20 cellular contexts compared by ENCODE assay signal in genomic region chr4:173929921-173930320, GRCh38.
DNase-seq lines count a peak whose midpoint lies in the region; ATAC-seq and TF ChIP-seq lines count a peak whose summit lies in the region.
"Had no signal": no experiment of that assay in that cellular context is flagged by ENCODE, and none has a peak within 500 bp of the region (broad histone marks: within the 10 kb centered on the region; RNA-seq: fewer than 3 reads in every experiment).

No MANE protein-coding gene starts in this region.

- H3F3A ChIP-seq in SK-N-SH (replicated peaks; ENCODE audit: insufficient read depth) (peaks cover 4% of the 10 kb centered on the region), neural cell (ENCODE audit: insufficient read depth, low read length, poor library complexity, severe bottlenecking) (no peaks in the 10 kb centered on the region)

- H3K4me1 Mint-ChIP-seq in activated naive CD8-positive, alpha-beta T cell treated with anti-CD3 and anti-CD28 coated beads, Interleukin-2, amount 50 U/mL, for 24 hours = no peaks in the 10 kb centered on the region
- H3K4me1 Mint-ChIP-seq: B cell had no signal

- intact Hi-C loops in sigmoid colon (cut with DNase I) (loop anchor here (10.0 kb wide), 1 partner anchor 395 kb away; the partner anchor contains the start of gene HAND2), ovary (cut with DNase I) (no loop called here)

- H3K9ac ChIP-seq in SK-N-SH (no peak overlapping the region), neural cell (ENCODE audit: low read length) (no peak overlapping the region)
- H3K9ac ChIP-seq: BLaER1 treated with 17β-estradiol and CSF1 and Interleukin-3, amounts not matched to agents 10 nM and 100 nM had no signal

- no peak for TF ChIP-seq EP300 in SK-N-SH (IDR thresholded peaks at IDR 0.05; ENCODE audit: borderline replicate concordance in 1 of 2, low read depth in 1 of 2, low read length in 1 of 2)
- peak; percentile 83 for TF ChIP-seq EP300 in neural cell (conservative IDR thresholded peaks at IDR 0.05; ENCODE audit: poor library complexity, severe bottlenecking)
- no peak for TF ChIP-seq EP300 in sigmoid colon (IDR thresholded peaks at IDR 0.05)
- TF ChIP-seq EP300 in ovary (IDR thresholded peaks at IDR 0.05) = no peak

- H3K27ac Mint-ChIP-seq in activated naive CD8-positive, alpha-beta T cell treated with anti-CD3 and anti-CD28 coated beads, Interleukin-2, amount 50 U/mL, for 24 hours = no peak overlapping the region
- H3K27ac Mint-ChIP-seq: B cell; CD4-positive, alpha-beta T cell; CD8-positive, alpha-beta T cell had no signal

- peak overlapping the region; percentile 8 to 100; a peak in 3 of 4 replicates for H3K27ac ChIP-seq in SK-N-SH (ENCODE audit: low read depth in 2 of 2, low read length in 1 of 2)
- H3K27ac ChIP-seq in neural cell (ENCODE audit: low read length) = peak overlapping the region; percentile 51
- peak overlapping the region; percentile 43 to 65 (median 56) for H3K27ac ChIP-seq in sigmoid colon
- peak overlapping the region; percentile 24 to 25 for H3K27ac ChIP-seq in thoracic aorta
- H3K27ac ChIP-seq in ovary = no peak overlapping the region
- H3K27ac ChIP-seq: 22Rv1; A549; BLaER1 treated with 17β-estradiol and CSF1 and Interleukin-3, amounts not matched to agents 10 nM and 100 nM; C4-2B had no signal

- no peak overlapping the region for H3K4me3 Mint-ChIP-seq in activated naive CD8-positive, alpha-beta T cell treated with anti-CD3 and anti-CD28 coated beads, Interleukin-2, amount 50 U/mL, for 24 hours
- H3K4me3 Mint-ChIP-seq: B cell; CD4-positive, alpha-beta T cell; CD8-positive, alpha-beta T cell had no signal

- H4K20me1 ChIP-seq in SK-N-SH (ENCODE audit: insufficient read depth) (no peaks in the 10 kb centered on the region), neural cell (ENCODE audit: insufficient read depth) (no peaks in the 10 kb centered on the region)
- H4K20me1 ChIP-seq: BLaER1 treated with 17β-estradiol and CSF1 and Interleukin-3, amounts not matched to agents 10 nM and 100 nM had no signal

- POLR2A ChIA-PET in SK-N-SH (lab: Yijun Ruan, JAX) = interaction anchor here (0.6 to 5.4 kb wide), 30 partner anchors 9 to 443 kb away, joined by 3 to 101 read pairs (median 6); partner anchors contain the start of gene HAND2

- CTCF ChIA-PET in SK-N-SH (lab: Yijun Ruan, JAX) = interaction anchor here (0.6 to 5.8 kb wide), 18 partner anchors 8 to 406 kb away, joined by 3 to 66 read pairs (median 5); no protein-coding TSS in a partner anchor

- H3K9me3 ChIP-seq in SK-N-SH (no peaks in the 10 kb centered on the region), neural cell (ENCODE audit: low read length) (no peaks in the 10 kb centered on the region), sigmoid colon (no peaks in the 10 kb centered on the region), thoracic aorta (no peaks in the 10 kb centered on the region), ovary (no peaks in the 10 kb centered on the region)
- H3K9me3 ChIP-seq: A549; BLaER1 treated with 17β-estradiol and CSF1 and Interleukin-3, amounts not matched to agents 10 nM and 100 nM; Caco-2 had no signal

- TF ChIP-seq POLR2A in sigmoid colon (IDR thresholded peaks at IDR 0.05) (no peak), ovary (IDR thresholded peaks at IDR 0.05) (no peak)

- H3K79me2 ChIP-seq in SK-N-SH (ENCODE audit: insufficient read depth) = no peaks in the 10 kb centered on the region
- no peaks in the 10 kb centered on the region for H3K79me2 ChIP-seq in neural cell (replicated peaks; ENCODE audit: insufficient read depth, low read length)

- H3K36me3 ChIP-seq in SK-N-SH (replicated peaks in 1 of 2; ENCODE audit: control insufficient read depth in 1 of 2, insufficient read depth in 2 of 2, low read length in 1 of 2) = no peaks in the 10 kb centered on the region
- H3K36me3 ChIP-seq in neural cell (ENCODE audit: insufficient read depth, low read length) = no peaks in the 10 kb centered on the region
- H3K36me3 ChIP-seq in sigmoid colon = no peaks in the 10 kb centered on the region
- no peaks in the 10 kb centered on the region for H3K36me3 ChIP-seq in thoracic aorta
- H3K36me3 ChIP-seq in ovary = no peaks in the 10 kb centered on the region
- H3K36me3 ChIP-seq: BLaER1 treated with 17β-estradiol and CSF1 and Interleukin-3, amounts not matched to agents 10 nM and 100 nM had no signal

- H2AFZ ChIP-seq in SK-N-SH (ENCODE audit: low read depth) = peak overlapping the region; percentile 89
- no peak overlapping the region for H2AFZ ChIP-seq in neural cell (ENCODE audit: low read depth, low read length)

- H3K4me3 ChIP-seq in SK-N-SH (ENCODE audit: low read depth in 2 of 2, low read length in 1 of 2) (no peak overlapping the region), neural cell (ENCODE audit: low read length) (no peak overlapping the region), sigmoid colon (no peak overlapping the region), thoracic aorta (peak overlapping the region; percentile 7), ovary (no peak overlapping the region)
- H3K4me3 ChIP-seq: A549; BLaER1 treated with 17β-estradiol and CSF1 and Interleukin-3, amounts not matched to agents 10 nM and 100 nM had no signal

- no peaks in the 10 kb centered on the region for H3K27me3 Mint-ChIP-seq in activated naive CD8-positive, alpha-beta T cell treated with anti-CD3 and anti-CD28 coated beads, Interleukin-2, amount 50 U/mL, for 24 hours
- H3K27me3 Mint-ChIP-seq: B cell; CD4-positive, alpha-beta T cell had no signal

- 59% methylated on average over 3 of the region's 3 CpGs for WGBS in SK-N-SH (ENCODE audit: low lambda C conversion rate)
- WGBS in sigmoid colon, 2 donors = 72 to 76% methylated on average over 3 of the region's 3 CpGs
- 88 to 90% (median 88%) methylated on average over 3 of the region's 3 CpGs for WGBS in ovary, 3 donors

- TF ChIP-seq CTCF in SK-N-SH (IDR thresholded peaks at IDR 0.05) = no peak
- no peak for TF ChIP-seq CTCF in neural cell (IDR thresholded peaks at IDR 0.05; ENCODE audit: poor library complexity, severe bottlenecking)
- no peak for TF ChIP-seq CTCF in sigmoid colon (IDR thresholded peaks at IDR 0.05)
- no peak for TF ChIP-seq CTCF in thoracic aorta (IDR thresholded peaks at IDR 0.05)
- TF ChIP-seq CTCF in ovary (IDR thresholded peaks at IDR 0.05) = no peak

- H3K4me2 ChIP-seq in SK-N-SH (no peak overlapping the region), neural cell (ENCODE audit: low read length) (peak overlapping the region; percentile 36)
- H3K4me2 ChIP-seq: A549; BLaER1 treated with 17β-estradiol and CSF1 and Interleukin-3, amounts not matched to agents 10 nM and 100 nM had no signal

- H3K9me3 Mint-ChIP-seq in activated naive CD8-positive, alpha-beta T cell treated with anti-CD3 and anti-CD28 coated beads, Interleukin-2, amount 50 U/mL, for 24 hours = no peaks in the 10 kb centered on the region
- H3K9me3 Mint-ChIP-seq: CD4-positive, alpha-beta T cell; CD8-positive, alpha-beta T cell had no signal

- no peaks in the 10 kb centered on the region for H3K36me3 Mint-ChIP-seq in activated naive CD8-positive, alpha-beta T cell treated with anti-CD3 and anti-CD28 coated beads, Interleukin-2, amount 50 U/mL, for 24 hours (ENCODE audit: low read depth)
- H3K36me3 Mint-ChIP-seq: CD8-positive, alpha-beta T cell had no signal

- TF ChIP-seq RAD21 in SK-N-SH (IDR thresholded peaks at IDR 0.05; ENCODE audit: low read length) (no peak), neural cell (conservative IDR thresholded peaks at IDR 0.05) (no peak)

- DNase-seq in SK-N-SH (no peak), sigmoid colon (no peak), thoracic aorta (ENCODE audit: low spot score) (no peak), putamen (ENCODE audit: low spot score) (no peak), ovary (no peak)
- no peak for DNase-seq in activated naive CD8-positive, alpha-beta T cell treated with anti-CD3 and anti-CD28 coated beads, Interleukin-2, amount 50 U/mL, for 24 hours
- DNase-seq: AML-193; Caco-2; Calu3; CD4-positive, alpha-beta T cell; CD8-positive, alpha-beta T cell; DMS79 treated with DMSO at 0.1 percent for 48 hours; GF-D8 had no signal

- H3K9me2 ChIP-seq in SK-N-SH (no peaks in the 10 kb centered on the region), neural cell (ENCODE audit: insufficient read depth, low read length) (no peaks in the 10 kb centered on the region)

- H3K27me3 ChIP-seq in SK-N-SH (ENCODE audit: insufficient read depth) (no peaks in the 10 kb centered on the region), neural cell (ENCODE audit: insufficient read depth, low read depth, low read length) (no peaks in the 10 kb centered on the region), sigmoid colon (no peaks in the 10 kb centered on the region), thoracic aorta (replicated peaks; ENCODE audit: insufficient read depth) (no peaks in the 10 kb centered on the region), ovary (no peaks in the 10 kb centered on the region)
- H3K27me3 ChIP-seq: BLaER1 treated with 17β-estradiol and CSF1 and Interleukin-3, amounts not matched to agents 10 nM and 100 nM had no signal

- H3K4me1 ChIP-seq in SK-N-SH (ENCODE audit: control insufficient read depth in 1 of 2, insufficient read depth in 2 of 2, low read depth in 1 of 2, low read length in 1 of 2) = peaks cover 20 to 62% of the 10 kb centered on the region in 2 experiments; a peak in 3 of 4 replicates
- peaks cover 0 to 39% (median 30%) of the 10 kb centered on the region in 4 donors for H3K4me1 ChIP-seq in sigmoid colon
- H3K4me1 ChIP-seq in thoracic aorta (ENCODE audit: control insufficient read depth in 1 of 2, low read depth in 2 of 2) = peaks cover 0 to 34% of the 10 kb centered on the region in 2 donors
- H3K4me1 ChIP-seq in ovary (ENCODE audit: insufficient read depth) = peaks cover 1% of the 10 kb centered on the region
- H3K4me1 ChIP-seq: A549, Caco-2 had no signal

- ATAC-seq in SK-N-SH treated with all-trans-retinoic acid at 6 μM for 48 hours (no peak; the same call in 2 of the 3 replicates), thoracic aorta (ENCODE audit: insufficient number of reproducible peaks, low FRiP score, low read depth) (no peak)
- ATAC-seq in activated naive CD8-positive, alpha-beta T cell treated with anti-CD3 and anti-CD28 coated beads, Interleukin-2, amount 50 U/mL, for 24 hours = no peak
- ATAC-seq: A549; CD8-positive, alpha-beta T cell had no signal

TF ChIP-seq in SK-N-SH, 30 proteins besides CTCF, POLR2A, EP300 and RAD21 (continues in another document):
- TF ChIP-seq RFX5 (IDR thresholded peaks at IDR 0.05; ENCODE audit: low read length) = peak; percentile 9; the same call in 1 of the 2 replicates
- TF ChIP-seq MEF2A (IDR thresholded peaks at IDR 0.05; ENCODE audit: borderline replicate concordance, low read depth) = no peak

TF ChIP-seq in neural cell, 6 proteins besides CTCF, POLR2A, EP300 and RAD21 (continues in another document):
- TF ChIP-seq SMC3 (conservative IDR thresholded peaks at IDR 0.05; ENCODE audit: poor library complexity) = no peak
- TF ChIP-seq EZH2 (IDR thresholded peaks at IDR 0.05; ENCODE audit: borderline replicate concordance, insufficient read depth, low read length, poor library complexity, severe bottlenecking) = no peak

Comparison
In these comparisons a context has a peak if more than half of its experiments do, and no peak if none do; other contexts are left out.
1. H3K27ac ChIP-seq: peak in SK-N-SH (2 of 2), neural cell (single experiment), sigmoid colon (4 of 4) and thoracic aorta (2 of 2); none in ovary (0 of 2).